Comparison of ENCODE assay signal across 9 cellular contexts in the genomic region with DNA sequence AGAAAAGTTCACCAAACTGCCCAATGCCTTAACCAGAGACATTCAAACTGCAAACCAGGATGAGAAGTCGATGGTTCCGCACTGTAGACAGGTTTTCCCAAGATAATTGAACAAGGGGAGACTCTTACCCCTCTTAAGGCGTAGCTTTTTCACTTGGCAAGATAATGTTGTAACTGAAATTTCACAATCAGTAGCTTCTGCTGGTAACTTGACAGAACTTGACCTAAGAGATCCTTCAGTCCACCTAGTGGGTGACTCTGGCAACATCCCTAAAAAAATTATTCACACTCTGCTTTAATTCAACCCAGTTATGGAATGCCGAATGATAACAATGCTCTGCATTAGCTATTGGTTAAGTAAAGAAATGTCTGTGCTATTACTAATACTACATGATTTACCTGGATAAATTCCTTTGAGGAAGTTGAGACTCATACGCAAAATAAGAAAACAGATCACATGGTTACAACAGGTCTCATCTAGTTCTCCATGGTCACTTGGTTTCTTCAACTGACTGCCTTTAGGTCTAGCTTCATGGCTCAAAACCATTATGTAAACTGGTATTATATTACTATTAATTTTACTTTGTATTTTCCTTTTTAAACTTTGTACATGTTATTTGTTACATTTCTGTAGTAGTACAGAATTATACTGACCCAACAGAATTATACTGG. TPM values are rescaled to one million over a fixed set of nuclear protein-coding genes. Genes with fewer than 3 reads are reported as not detected.
A peak's percentile ranks its signal among the peaks of the same experiment; 100 is the strongest.
DNase-seq lines count a peak whose midpoint lies in the region; ATAC-seq and TF ChIP-seq lines count a peak whose summit lies in the region.
"Had no signal": no experiment of that assay in that cellular context is flagged by ENCODE, and none has a peak within 500 bp of the region (broad histone marks: within the 10 kb centered on the region; RNA-seq: fewer than 3 reads in every experiment).

No MANE protein-coding gene starts in this region.

- peaks cover 31% of the 10 kb centered on the region for H3K4me1 ChIP-seq in OCI-LY7 (ENCODE audit: insufficient read depth, low read length, poor library complexity, severe bottlenecking)
- H3K4me1 ChIP-seq in neutrophil (ENCODE audit: control insufficient read depth in 1 of 2, insufficient read depth in 1 of 2, low read depth in 1 of 2, low read length in 1 of 2), result peaks cover 65 to 74% of the 10 kb centered on the region in 2 experiments

- no peaks in the 10 kb centered on the region for H3K27me3 ChIP-seq in neutrophil
- H3K27me3 ChIP-seq: BLaER1 had no signal

- no peaks in the 10 kb centered on the region for H3K9me3 ChIP-seq in OCI-LY7 (ENCODE audit: low read length)
- H3K9me3 ChIP-seq in neutrophil, result no peaks in the 10 kb centered on the region
- H3K9me3 ChIP-seq: BLaER1 had no signal

- ATAC-seq in HG02981 (IDR thresholded peaks at IDR 0.05; ENCODE audit: unreplicated experiment), result no peak

- H3K36me3 ChIP-seq in OCI-LY7 (ENCODE audit: insufficient read depth, low read length) (no peaks in the 10 kb centered on the region), neutrophil (no peaks in the 10 kb centered on the region)
- H3K36me3 ChIP-seq: BLaER1 had no signal

- peak; percentile 82 for TF ChIP-seq CTCF in OCI-LY7 (conservative IDR thresholded peaks at IDR 0.05; ENCODE audit: low read length)
- TF ChIP-seq CTCF in epithelial cell of esophagus (IDR thresholded peaks at IDR 0.05; ENCODE audit: insufficient read depth, low read depth, low read length, missing control alignments), result peak; percentile 71
- TF ChIP-seq CTCF in neutrophil (IDR thresholded peaks at IDR 0.05), result peak; percentile 80

- peak; percentile 45 for DNase-seq in DMS53 (lab: John Stamatoyannopoulos, UW)
- DNase-seq in DMS53 treated with DMSO at 0.1 percent for 48 hours (lab: John Stamatoyannopoulos, UW; ENCODE audit: unreplicated experiment), result no peak
- DNase-seq in OCI-LY7 (ENCODE audit: low spot score), result peak; percentile 55
- peak; percentile 97 for DNase-seq in epithelial cell of esophagus (ENCODE audit: low read depth)
- DNase-seq in putamen (ENCODE audit: low spot score), result no peak
- DNase-seq in amniotic stem cell (lab: John Stamatoyannopoulos, UW), result no peak

- no peak overlapping the region for H2AFZ ChIP-seq in OCI-LY7 (ENCODE audit: low read length)

- peaks cover 34% of the 10 kb centered on the region; the same call in 1 of the 2 replicates for H3K79me2 ChIP-seq in OCI-LY7 (ENCODE audit: insufficient read depth, low read depth, low read length)

- POLR2A ChIA-PET in OCI-LY7 (lab: Charles Lee), result interaction anchor here (0.6 to 1.1 kb wide), 6 partner anchors 11 to 881 kb away, joined by 3 to 6 read pairs (median 4); no protein-coding TSS in a partner anchor

- H3K9me2 ChIP-seq in OCI-LY7 (ENCODE audit: insufficient read depth, low read length), result no peaks in the 10 kb centered on the region

- H3K4me3 ChIP-seq in OCI-LY7 (ENCODE audit: low read depth, low read length, poor library complexity, severe bottlenecking) (no peak overlapping the region), epithelial cell of esophagus (ENCODE audit: low read length) (no peak overlapping the region), neutrophil (ENCODE audit: low read depth in 1 of 2, low read length in 1 of 2) (peak overlapping the region; percentile 27 to 47)
- H3K4me3 ChIP-seq: BLaER1 had no signal

- no peak overlapping the region for H3K27ac ChIP-seq in OCI-LY7 (ENCODE audit: low read depth, low read length, poor library complexity, severe bottlenecking)
- peak overlapping the region; percentile 83 for H3K27ac ChIP-seq in neutrophil
- H3K27ac ChIP-seq: BLaER1 had no signal

- intact Hi-C loops in OCI-LY7 (cut with micrococcal nuclease; ENCODE audit: unreplicated experiment), result loop anchor here (2.0 kb wide), 1 partner anchor 69 kb away; no protein-coding TSS in a partner anchor

- CTCF ChIA-PET in OCI-LY7 (lab: Charles Lee; ENCODE audit: unreplicated experiment), result interaction anchor here (1.0 kb wide), 1 partner anchor 14 kb away, joined by 4 read pairs; no protein-coding TSS in a partner anchor

- H4K20me1 ChIP-seq in OCI-LY7 (ENCODE audit: insufficient read depth, low read length), result no peaks in the 10 kb centered on the region

- H3K4me2 ChIP-seq in OCI-LY7 (ENCODE audit: low read length), result no peak overlapping the region; the same call in 1 of the 2 replicates
- H3K4me2 ChIP-seq: BLaER1 had no signal

- no TSS peak for BruUV-seq in OCI-LY7 (replicated peaks; lab: Mats Ljungman, UMichigan)

RNA-seq across cellular contexts. Expression of a gene that starts 9.1 kb away (rescaled TPM):
- total RNA-seq in OCI-LY7 (2014; rRNA removed; shearing (Covaris generic)), result 49.1 and 49.6 TPM in 2 replicates
- total RNA-seq in OCI-LY7 (2022), result 57.0 and 62.0 TPM in 2 replicates

Comparison
In these comparisons a context has a peak if more than half of its experiments do, and no peak if none do; other contexts are left out.
1. DNase-seq: peak in DMS53 (single experiment), OCI-LY7 (single experiment) and epithelial cell of esophagus (single experiment); none in DMS53 treated with DMSO at 0.1 percent for 48 hours (single experiment), putamen (single experiment) and amniotic stem cell (single experiment).
2. H3K4me3 ChIP-seq: peak in neutrophil (2 of 2); none in OCI-LY7 (single experiment) and epithelial cell of esophagus (single experiment).
3. Peak in every context shown above with its lines, with median percentiles within 50 percentile points of each other: CTCF ChIP-seq.